Comparison of ENCODE assay signal across 10 cellular contexts in the genomic region with DNA sequence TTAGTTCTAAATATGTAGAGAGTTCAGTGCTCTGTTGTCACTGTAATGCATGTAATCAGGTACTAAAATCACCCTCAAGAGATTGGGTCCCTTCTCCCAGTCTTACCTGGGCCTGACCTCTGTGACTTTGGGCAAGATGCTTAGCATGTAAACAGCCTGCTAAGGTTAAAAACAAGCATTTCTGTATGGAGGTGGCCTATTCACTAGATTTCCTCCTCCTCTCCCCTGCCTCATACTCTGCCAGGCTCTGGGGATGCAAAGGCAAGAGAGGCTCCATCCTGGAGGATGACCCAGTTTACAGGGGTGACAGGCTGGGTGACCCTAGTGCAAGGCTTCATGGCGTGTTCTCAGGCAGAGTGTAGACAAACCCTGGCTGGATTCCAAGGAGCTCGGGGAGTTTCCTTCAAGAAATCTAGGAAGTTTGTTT. TPM values are rescaled to one million over a fixed set of nuclear protein-coding genes. Genes with fewer than 3 reads are reported as not detected.
A peak's percentile ranks its signal among the peaks of the same experiment; 100 is the strongest.
DNase-seq lines count a peak whose midpoint lies in the region; ATAC-seq, FAIRE-seq and TF ChIP-seq lines count a peak whose summit lies in the region.
"Had no signal": no experiment of that assay in that cellular context is flagged by ENCODE, and none has a peak within 500 bp of the region (broad histone marks: within the 10 kb centered on the region; RNA-seq: fewer than 3 reads in every experiment).

No MANE protein-coding gene starts in this region.

- H2AFZ ChIP-seq in Karpas-422 (ENCODE audit: low read length): no peak overlapping the region; the same call in 1 of the 2 replicates

- TF ChIP-seq POLR2A in heart left ventricle (IDR thresholded peaks at IDR 0.05): no peak
- no peak for TF ChIP-seq POLR2A in upper lobe of left lung (IDR thresholded peaks at IDR 0.05)

- no peaks in the 10 kb centered on the region for H3K9me3 ChIP-seq in left ventricle myocardium inferior (replicated peaks)
- no peaks in the 10 kb centered on the region for H3K9me3 ChIP-seq in heart left ventricle
- no peaks in the 10 kb centered on the region for H3K9me3 ChIP-seq in Karpas-422 (ENCODE audit: low read length)
- H3K9me3 ChIP-seq in esophagus (ENCODE audit: control insufficient read depth in 2 of 2, insufficient read depth in 1 of 2, low read depth in 1 of 2, low read length in 1 of 2): no peaks in the 10 kb centered on the region
- no peaks in the 10 kb centered on the region for H3K9me3 ChIP-seq in upper lobe of left lung
- no peaks in the 10 kb centered on the region for H3K9me3 ChIP-seq in WERI-Rb-1 (ENCODE audit: severe bottlenecking)
- H3K9me3 ChIP-seq: neutrophil had no signal

- peak overlapping the region; percentile 45 for H3K4me2 ChIP-seq in Karpas-422 (ENCODE audit: low read depth, low read length, poor library complexity, severe bottlenecking)

- ATAC-seq in heart left ventricle (no peak), upper lobe of left lung (ENCODE audit: low FRiP score in 2 of 2) (peak in 1 of 2 donors; percentile 54)

- peak overlapping the region; percentile 14; the same call in 1 of the 2 replicates for H3K9ac ChIP-seq in Karpas-422 (ENCODE audit: low read length)

- 31 to 48% (median 37%) methylated on average over 2 of the region's 2 CpGs for WGBS in heart left ventricle, 4 donors
- WGBS in esophagus, 2 donors: 9 to 23% methylated on average over 2 of the region's 2 CpGs
- WGBS in upper lobe of left lung, 2 donors: 8 to 11% methylated on average over 2 of the region's 2 CpGs

- no peaks in the 10 kb centered on the region for H4K20me1 ChIP-seq in Karpas-422 (ENCODE audit: insufficient read depth, low read depth, low read length)

- peaks cover 4% of the 10 kb centered on the region for H3K36me3 ChIP-seq in left ventricle myocardium inferior
- H3K36me3 ChIP-seq in heart left ventricle: peaks cover 0 to 16% (median 0%) of the 10 kb centered on the region in 9 donors
- no peaks in the 10 kb centered on the region for H3K36me3 ChIP-seq in Karpas-422 (ENCODE audit: insufficient read depth, low read length)
- H3K36me3 ChIP-seq in esophagus (ENCODE audit: control insufficient read depth in 2 of 2, insufficient read depth in 2 of 2, low read length in 1 of 2): peaks cover 0 to 10% of the 10 kb centered on the region in 2 donors
- H3K36me3 ChIP-seq in upper lobe of left lung: peaks cover 0 to 23% (median 3%) of the 10 kb centered on the region in 4 donors
- H3K36me3 ChIP-seq in WERI-Rb-1: peaks cover 47% of the 10 kb centered on the region
- H3K36me3 ChIP-seq: neutrophil had no signal

- H3K79me2 ChIP-seq in Karpas-422 (ENCODE audit: low read length): no peaks in the 10 kb centered on the region

- TF ChIP-seq CTCF in left ventricle myocardium inferior (IDR thresholded peaks at IDR 0.05; ENCODE audit: borderline replicate concordance) (no peak), heart left ventricle (IDR thresholded peaks at IDR 0.05) (no peak), upper lobe of left lung (IDR thresholded peaks at IDR 0.05) (no peak), WERI-Rb-1 (IDR thresholded peaks at IDR 0.05; ENCODE audit: low read depth, low read length) (no peak)

- FAIRE-seq in frontal cortex (lab: Jason Lieb, UNC): no peak

- H3K4me3 ChIP-seq in left ventricle myocardium inferior (no peak overlapping the region), heart left ventricle (no peak overlapping the region), Karpas-422 (ENCODE audit: low read length) (no peak overlapping the region), esophagus (ENCODE audit: low read depth in 1 of 2, low read length in 2 of 2) (no peak overlapping the region), upper lobe of left lung (no peak overlapping the region), WERI-Rb-1 (ENCODE audit: low read depth, low read length) (no peak overlapping the region)
- H3K4me3 ChIP-seq: coronary artery had no signal

- H3K27me3 ChIP-seq in left ventricle myocardium inferior (ENCODE audit: low read depth) (no peaks in the 10 kb centered on the region), heart left ventricle (no peaks in the 10 kb centered on the region), Karpas-422 (ENCODE audit: low read length) (no peaks in the 10 kb centered on the region), esophagus (ENCODE audit: control insufficient read depth in 1 of 2, insufficient read depth in 2 of 2, low read length in 2 of 2) (no peaks in the 10 kb centered on the region), upper lobe of left lung (no peaks in the 10 kb centered on the region), WERI-Rb-1 (ENCODE audit: insufficient read depth, low read depth, severe bottlenecking) (no peaks in the 10 kb centered on the region)
- H3K27me3 ChIP-seq: neutrophil had no signal

- TF ChIP-seq EP300 in upper lobe of left lung (IDR thresholded peaks at IDR 0.05): no peak

- no peaks in the 10 kb centered on the region for H3K9me2 ChIP-seq in Karpas-422 (replicated peaks; ENCODE audit: insufficient read depth, low read length)

- H3K27ac ChIP-seq in left ventricle myocardium inferior (replicated peaks) (peak overlapping the region; percentile 6), heart left ventricle (peak overlapping the region in 5 of 12 donors; percentile 0 to 87 (median 26)), Karpas-422 (ENCODE audit: low read length) (peak overlapping the region; percentile 73), esophagus (ENCODE audit: low read depth in 2 of 2, low read length in 1 of 2) (peak overlapping the region; percentile 1 to 37), upper lobe of left lung (peak overlapping the region; percentile 1 to 65 (median 54)), WERI-Rb-1 (no peak overlapping the region)
- H3K27ac ChIP-seq: coronary artery, neutrophil had no signal

- peaks cover 19% of the 10 kb centered on the region for H3K4me1 ChIP-seq in left ventricle myocardium inferior
- peaks cover 0 to 53% (median 3%) of the 10 kb centered on the region in 12 donors for H3K4me1 ChIP-seq in heart left ventricle
- H3K4me1 ChIP-seq in Karpas-422 (ENCODE audit: low read length): peaks cover 46% of the 10 kb centered on the region
- H3K4me1 ChIP-seq in esophagus (ENCODE audit: control insufficient read depth in 2 of 2, insufficient read depth in 2 of 2, low read length in 1 of 2): peaks cover 0 to 3% of the 10 kb centered on the region in 2 donors
- peaks cover 11 to 25% (median 17%) of the 10 kb centered on the region in 4 donors for H3K4me1 ChIP-seq in upper lobe of left lung

- intact Hi-C loops in left ventricle myocardium inferior (cut with micrococcal nuclease): no loop called here
- intact Hi-C loops in heart left ventricle (cut with DNase I): loop anchor here in 5 of 10 donors (2.0 to 5.0 kb wide), 3 partner anchors 178 to 253 kb away; no protein-coding TSS in a partner anchor

- DNase-seq in left ventricle myocardium inferior (no peak), heart left ventricle (no peak), Karpas-422 (no peak), upper lobe of left lung (no peak), frontal cortex (ENCODE audit: low spot score in 2 of 2) (no peak), WERI-Rb-1 (no peak), DMS 273 treated with DMSO at 0.1 percent for 48 hours (lab: John Stamatoyannopoulos, UW) (no peak)

RNA-seq across cellular contexts. Expression of a gene that starts 28.8 kb away (rescaled TPM):
- total RNA-seq in left ventricle myocardium inferior (2.1 TPM), heart left ventricle (1 to 10 TPM; 1.4 to 3.2 (median 2.0) TPM), upper lobe of left lung (1 to 10 TPM; 2.0 to 4.8 (median 2.7) TPM), frontal cortex (11.0 TPM)
- polyA plus RNA-seq in heart left ventricle (1 to 10 TPM in 1 of 2 donors, under 1 TPM in 1; 0.94 to 1.4 TPM), esophagus (1 to 10 TPM; 4.5 to 6.8 TPM)
- total RNA-seq in Karpas-422 (2014; rRNA removed; shearing (Covaris generic); ENCODE audit: low replicate concordance): 0.07 TPM in 1 of 2 replicates, not detected in the other
